Comparison of ENCODE assay signal across 1 cellular context in genomic region chr1:8863138-8863537, GRCh38.
TF ChIP-seq lines count a peak whose summit lies in the region.

No MANE protein-coding gene starts in this region.

TF ChIP-seq in H1, 55 proteins besides CTCF, POLR2A, EP300 and RAD21:
- TF ChIP-seq POLR2AphosphoS5 (IDR thresholded peaks at IDR 0.05; ENCODE audit: low read depth, low read length) (peak; percentile 66), SP2 (IDR thresholded peaks at IDR 0.05; ENCODE audit: low read length) (no peak), SIRT6 (IDR thresholded peaks at IDR 0.05; ENCODE audit: low read length) (no peak)
TF ChIP-seq in H1: peak in this region for 1.
